15 cellular contexts compared by ENCODE assay signal in the genomic region with DNA sequence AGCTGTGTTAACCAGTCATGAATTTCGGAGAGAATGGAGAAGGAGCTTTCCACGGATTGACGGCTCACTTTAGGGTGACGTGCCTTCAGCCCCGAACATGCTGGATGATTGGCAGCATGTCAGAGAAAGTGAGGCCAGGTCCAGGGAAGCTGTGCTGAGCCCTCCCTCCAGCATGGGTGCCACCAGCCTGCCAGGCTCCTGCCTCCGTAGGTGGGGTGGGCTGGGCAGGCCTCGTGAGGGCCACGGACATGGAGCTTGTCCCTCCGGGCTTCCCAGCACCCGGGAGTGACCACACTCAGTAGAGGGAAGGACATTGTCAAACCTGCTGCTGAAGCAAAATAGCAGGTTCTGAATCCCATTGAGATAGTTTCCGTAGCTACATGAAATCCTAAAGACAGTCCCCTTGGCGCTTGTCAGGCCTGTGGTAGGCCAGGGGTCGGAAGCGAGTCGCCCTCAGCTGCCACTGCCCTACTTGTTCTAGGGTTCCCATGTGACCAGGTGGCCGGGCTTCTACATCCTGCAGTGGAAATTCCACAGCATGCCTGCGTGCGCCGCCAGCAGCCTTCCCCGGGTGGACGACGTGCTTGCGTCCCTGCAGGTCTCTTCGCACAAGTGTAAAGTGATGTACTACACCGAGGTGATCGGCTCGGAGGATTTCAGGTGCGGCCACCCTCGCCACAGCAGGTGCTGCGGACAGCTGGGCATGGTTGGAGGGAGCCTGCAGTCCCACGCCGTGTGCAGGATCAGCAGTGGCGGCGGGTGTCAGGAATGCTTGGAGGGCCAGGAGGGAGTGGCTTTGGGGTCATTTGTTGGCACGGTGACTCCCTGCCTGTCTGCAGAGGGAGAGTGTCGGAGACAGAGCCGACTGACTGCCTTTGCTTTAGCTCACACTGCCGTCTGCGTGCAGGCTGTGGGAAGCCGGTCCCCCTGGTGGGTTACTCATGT.
DNase-seq lines count a peak whose midpoint lies in the region; ATAC-seq and TF ChIP-seq lines count a peak whose summit lies in the region.
"Had no signal": no experiment of that assay in that cellular context is flagged by ENCODE, and none has a peak within 500 bp of the region (broad histone marks: within the 10 kb centered on the region; RNA-seq: fewer than 3 reads in every experiment).

No MANE protein-coding gene starts in this region.

- peak overlapping the region; percentile 63 for H3K4me2 ChIP-seq in OCI-LY1 (ENCODE audit: low read length)

- H3K36me3 Mint-ChIP-seq in activated CD4-positive, alpha-beta memory T cell treated with anti-CD3 and anti-CD28 coated beads, Interleukin-2, amount 10 ng/mL, durations not matched to agents 7 days and 5 days (ENCODE audit: low read depth): peaks cover 60% of the 10 kb centered on the region
- H3K36me3 Mint-ChIP-seq in MCF 10A (ENCODE audit: insufficient read depth, unreplicated experiment): peaks cover 57% of the 10 kb centered on the region

- H2AFZ ChIP-seq in OCI-LY1 (ENCODE audit: low read length): no peak overlapping the region

- BruUV-seq in MCF 10A (replicated peaks; lab: Mats Ljungman, UMichigan): no TSS peak

- H3K27me3 ChIP-seq in OCI-LY1 (ENCODE audit: insufficient read depth, low read length): no peaks in the 10 kb centered on the region
- H3K27me3 ChIP-seq in left ventricle myocardium inferior (ENCODE audit: low read depth): no peaks in the 10 kb centered on the region
- no peaks in the 10 kb centered on the region for H3K27me3 ChIP-seq in subcutaneous abdominal adipose tissue (ENCODE audit: control insufficient read depth in 5 of 5, insufficient read depth in 4 of 5, low read length in 5 of 5)

- no peak overlapping the region for H3K4me3 Mint-ChIP-seq in activated CD4-positive, alpha-beta memory T cell treated with anti-CD3 and anti-CD28 coated beads, Interleukin-2, amount 10 ng/mL, durations not matched to agents 7 days and 5 days
- H3K4me3 Mint-ChIP-seq in MCF 10A (ENCODE audit: unreplicated experiment): no peak overlapping the region
- H3K4me3 Mint-ChIP-seq: activated T-cell treated with anti-CD3 and anti-CD28 coated beads, Interleukin-2, amount 50 U/mL, for 24 hours; CD4-positive, alpha-beta memory T cell; stimulated activated naive CD8-positive, alpha-beta T cell treated with anti-CD3 and anti-CD28 coated beads, Interleukin-15, Interleukin-2, amounts not matched to agents 100 ng/mL and 50 ng/mL, for 24 hours had no signal

- CTCF ChIA-PET in activated CD4-positive, alpha-beta memory T cell treated with anti-CD3 and anti-CD28 coated beads, Interleukin-2, amount 10 ng/mL, durations not matched to agents 7 days and 5 days (lab: Charles Lee): no interaction called here
- CTCF ChIA-PET in MCF 10A (lab: Yijun Ruan, JAX): interaction anchor here (0.6 to 2.0 kb wide), 4 partner anchors 9 to 125 kb away, joined by 3 to 5 read pairs (median 4); no protein-coding TSS in a partner anchor

- no peaks in the 10 kb centered on the region for H3K4me1 Mint-ChIP-seq in activated CD4-positive, alpha-beta memory T cell treated with anti-CD3 and anti-CD28 coated beads, Interleukin-2, amount 10 ng/mL, durations not matched to agents 7 days and 5 days
- no peaks in the 10 kb centered on the region for H3K4me1 Mint-ChIP-seq in MCF 10A (ENCODE audit: insufficient read depth, unreplicated experiment)

- H3K4me3 ChIP-seq in OCI-LY1 (ENCODE audit: low read depth, low read length, poor library complexity, severe bottlenecking): peak overlapping the region; percentile 15
- peak overlapping the region; percentile 33 for H3K4me3 ChIP-seq in left ventricle myocardium inferior
- H3K4me3 ChIP-seq in subcutaneous abdominal adipose tissue (ENCODE audit: low read depth in 1 of 5, low read length in 5 of 5): no peak overlapping the region
- H3K4me3 ChIP-seq: mucosa of descending colon had no signal

- H3K9me3 Mint-ChIP-seq in activated CD4-positive, alpha-beta memory T cell treated with anti-CD3 and anti-CD28 coated beads, Interleukin-2, amount 10 ng/mL, durations not matched to agents 7 days and 5 days: no peaks in the 10 kb centered on the region
- no peaks in the 10 kb centered on the region for H3K9me3 Mint-ChIP-seq in MCF 10A (ENCODE audit: unreplicated experiment)
- H3K9me3 Mint-ChIP-seq: activated T-cell treated with anti-CD3 and anti-CD28 coated beads, Interleukin-2, amount 50 U/mL, for 24 hours; CD4-positive, alpha-beta memory T cell; stimulated activated naive CD8-positive, alpha-beta T cell treated with anti-CD3 and anti-CD28 coated beads, Interleukin-15, Interleukin-2, amounts not matched to agents 100 ng/mL and 50 ng/mL, for 24 hours had no signal

- intact Hi-C loops in left ventricle myocardium inferior (cut with micrococcal nuclease): no loop called here
- intact Hi-C loops in MCF 10A (cut with micrococcal nuclease): no loop called here

- H3F3A ChIP-seq in OCI-LY1 (ENCODE audit: insufficient read depth, low read length): no peaks in the 10 kb centered on the region

- no peaks in the 10 kb centered on the region for H4K20me1 ChIP-seq in OCI-LY1 (ENCODE audit: insufficient read depth, low read length)

- POLR2A ChIA-PET in activated CD4-positive, alpha-beta memory T cell treated with anti-CD3 and anti-CD28 coated beads, Interleukin-2, amount 10 ng/mL, durations not matched to agents 7 days and 5 days (lab: Charles Lee): no interaction called here
- POLR2A ChIA-PET in MCF 10A (lab: Yijun Ruan, JAX): interaction anchor here (0.7 kb wide), 1 partner anchor 125 kb away, joined by 3 read pairs; no protein-coding TSS in a partner anchor

- DNase-seq in left ventricle myocardium inferior: no peak
- no peak for DNase-seq in activated CD4-positive, alpha-beta memory T cell treated with anti-CD3 and anti-CD28 coated beads, Interleukin-2, amount 10 ng/mL, durations not matched to agents 7 days and 5 days
- DNase-seq in GF-D8 (lab: John Stamatoyannopoulos, UW): no peak
- no peak for DNase-seq in MCF 10A (ENCODE audit: unreplicated experiment)
- DNase-seq: activated T-cell treated with anti-CD3 and anti-CD28 coated beads, Interleukin-2, amount 50 U/mL, for 24 hours; CD4-positive, alpha-beta memory T cell; retina; WERI-Rb-1 had no signal

- H3K27me3 Mint-ChIP-seq in activated CD4-positive, alpha-beta memory T cell treated with anti-CD3 and anti-CD28 coated beads, Interleukin-2, amount 10 ng/mL, durations not matched to agents 7 days and 5 days: no peaks in the 10 kb centered on the region
- H3K27me3 Mint-ChIP-seq in MCF 10A (ENCODE audit: insufficient read depth, unreplicated experiment): no peaks in the 10 kb centered on the region
- H3K27me3 Mint-ChIP-seq: activated T-cell treated with anti-CD3 and anti-CD28 coated beads, Interleukin-2, amount 50 U/mL, for 24 hours; CD4-positive, alpha-beta memory T cell; stimulated activated naive CD8-positive, alpha-beta T cell treated with anti-CD3 and anti-CD28 coated beads, Interleukin-15, Interleukin-2, amounts not matched to agents 100 ng/mL and 50 ng/mL, for 24 hours had no signal

- peak overlapping the region; percentile 97 for H3K27ac ChIP-seq in OCI-LY1 (ENCODE audit: low read depth, low read length, poor library complexity, severe bottlenecking)
- H3K27ac ChIP-seq in left ventricle myocardium inferior (replicated peaks): peak overlapping the region; percentile 64
- peak overlapping the region; percentile 30 for H3K27ac ChIP-seq in subcutaneous abdominal adipose tissue (ENCODE audit: low read depth, low read length)
- H3K27ac ChIP-seq: WERI-Rb-1 had no signal

- H3K36me3 ChIP-seq in OCI-LY1 (ENCODE audit: insufficient read depth, low read length) (peaks cover 86% of the 10 kb centered on the region), left ventricle myocardium inferior (peaks cover 89% of the 10 kb centered on the region), subcutaneous abdominal adipose tissue (ENCODE audit: control insufficient read depth in 5 of 5, insufficient read depth in 5 of 5, low read length in 5 of 5) (peaks cover 6 to 93% (median 91%) of the 10 kb centered on the region in 5 donors)

- H3K9ac ChIP-seq in OCI-LY1 (ENCODE audit: low read length): peak overlapping the region; percentile 64
- no peak overlapping the region for H3K9ac ChIP-seq in subcutaneous abdominal adipose tissue (ENCODE audit: low read length in 5 of 5)

- no peak for TF ChIP-seq CTCF in OCI-LY1 (IDR thresholded peaks at IDR 0.05; ENCODE audit: low read length)
- no peak for TF ChIP-seq CTCF in left ventricle myocardium inferior (IDR thresholded peaks at IDR 0.05; ENCODE audit: borderline replicate concordance)
- no peak for TF ChIP-seq CTCF in MCF 10A (IDR thresholded peaks at IDR 0.05; ENCODE audit: unreplicated experiment)

- no peak overlapping the region for H3K27ac Mint-ChIP-seq in activated CD4-positive, alpha-beta memory T cell treated with anti-CD3 and anti-CD28 coated beads, Interleukin-2, amount 10 ng/mL, durations not matched to agents 7 days and 5 days
- H3K27ac Mint-ChIP-seq in MCF 10A (ENCODE audit: low read depth, unreplicated experiment): no peak overlapping the region
- H3K27ac Mint-ChIP-seq: activated T-cell treated with anti-CD3 and anti-CD28 coated beads, Interleukin-2, amount 50 U/mL, for 24 hours; stimulated activated naive CD8-positive, alpha-beta T cell treated with anti-CD3 and anti-CD28 coated beads, Interleukin-15, Interleukin-2, amounts not matched to agents 100 ng/mL and 50 ng/mL, for 24 hours had no signal

- H3K4me1 ChIP-seq in OCI-LY1 (ENCODE audit: insufficient read depth, low read length, severe bottlenecking) (peaks cover 63% of the 10 kb centered on the region), left ventricle myocardium inferior (peaks cover 88% of the 10 kb centered on the region), subcutaneous abdominal adipose tissue (ENCODE audit: control insufficient read depth in 5 of 5, insufficient read depth in 5 of 5, low read length in 5 of 5) (peaks cover 2 to 58% (median 5%) of the 10 kb centered on the region in 5 donors)

- no peaks in the 10 kb centered on the region for H3K9me2 ChIP-seq in OCI-LY1 (ENCODE audit: low read depth, low read length)

- peak; percentile 4 for ATAC-seq in GM21515 (IDR thresholded peaks at IDR 0.05; ENCODE audit: unreplicated experiment)
- no peak for ATAC-seq in GM19035 (IDR thresholded peaks at IDR 0.05; ENCODE audit: unreplicated experiment)
- ATAC-seq: SK-N-SH treated with all-trans-retinoic acid at 6 μM for 48 hours had no signal

- H3K9me3 ChIP-seq in OCI-LY1 (ENCODE audit: low read length) (no peaks in the 10 kb centered on the region), left ventricle myocardium inferior (replicated peaks) (no peaks in the 10 kb centered on the region), subcutaneous abdominal adipose tissue (ENCODE audit: control insufficient read depth in 5 of 5, low read length in 5 of 5) (no peaks in the 10 kb centered on the region)
- H3K9me3 ChIP-seq: mucosa of descending colon had no signal

- H3K79me2 ChIP-seq in OCI-LY1 (ENCODE audit: insufficient read depth, low read length): no peaks in the 10 kb centered on the region

Comparison
In these comparisons a context has a peak if more than half of its experiments do, and no peak if none do; other contexts are left out.
1. H3K27ac ChIP-seq: peak in every context shown above with its lines; median percentile 97 in OCI-LY1; 64 in left ventricle myocardium inferior; 30 in subcutaneous abdominal adipose tissue.
2. H3K4me3 ChIP-seq: peak in OCI-LY1 (single experiment) and left ventricle myocardium inferior (single experiment); none in subcutaneous abdominal adipose tissue (0 of 5).